17 cellular contexts compared by ENCODE assay signal in genomic region chr9:84808416-84808815, GRCh38.
"Had no signal": no experiment of that assay in that cellular context is flagged by ENCODE, and none has a peak within 500 bp of the region (broad histone marks: within the 10 kb centered on the region; RNA-seq: fewer than 3 reads in every experiment).

No MANE protein-coding gene starts in this region.

- H2AFZ ChIP-seq: hepatocyte had no signal

- DNase-seq: effector memory CD4-positive, alpha-beta T cell; foreskin fibroblast; head of caudate nucleus; mesendoderm; naive thymus-derived CD4-positive, alpha-beta T cell; nephron progenitor cell; psoas muscle; stimulated activated CD4-positive, alpha-beta T cell treated with anti-CD3 and anti-CD28 coated beads, Interleukin-12 subunit alpha, Interleukin-12 subunit beta, amount 100 ng/mL, for 4 hours; stimulated activated naive CD4-positive, alpha-beta T cell; stomach; transverse colon had no signal

- H3K36me3 ChIP-seq: esophagus muscularis mucosa, stomach, thoracic aorta, transverse colon had no signal

- H3K4me3 Mint-ChIP-seq: naive thymus-derived CD4-positive, alpha-beta T cell; nephron progenitor cell had no signal

- ATAC-seq: naive thymus-derived CD4-positive, alpha-beta T cell; psoas muscle; sciatic nerve had no signal

- H3K27ac ChIP-seq: epithelial cell of prostate, esophagus muscularis mucosa, hepatocyte, psoas muscle, skin epidermis, stomach, thoracic aorta, transverse colon had no signal

- H3K79me2 ChIP-seq: hepatocyte had no signal

- H3K4me1 ChIP-seq: esophagus muscularis mucosa, psoas muscle had no signal

- H3K27me3 ChIP-seq: esophagus muscularis mucosa, hepatocyte, stomach, transverse colon had no signal

- H3K27ac Mint-ChIP-seq: naive thymus-derived CD4-positive, alpha-beta T cell; nephron progenitor cell had no signal

- H3K4me2 ChIP-seq: hepatocyte had no signal

- H3K9me3 Mint-ChIP-seq: nephron progenitor cell had no signal

- H3K4me3 ChIP-seq: esophagus muscularis mucosa, hepatocyte, psoas muscle, skin epidermis, stomach, thoracic aorta, transverse colon had no signal

- H3K9me3 ChIP-seq: esophagus muscularis mucosa, psoas muscle, stomach, thoracic aorta, transverse colon had no signal

- H3K4me1 Mint-ChIP-seq: naive thymus-derived CD4-positive, alpha-beta T cell had no signal

- H3K36me3 Mint-ChIP-seq: naive thymus-derived CD4-positive, alpha-beta T cell had no signal
